Comparison of ENCODE assay signal across 34 cellular contexts in genomic region chr2:241260911-241261310, GRCh38.
"Had no signal": no experiment of that assay in that cellular context is flagged by ENCODE, and none has a peak within 500 bp of the region (broad histone marks: within the 10 kb centered on the region; RNA-seq: fewer than 3 reads in every experiment).

No MANE protein-coding gene starts in this region.

- H3K9me3 Mint-ChIP-seq: activated B cell treated with CpG ODN at 0.5 μM for 24 hours; activated CD8-positive, alpha-beta T cell treated with anti-CD3 and anti-CD28 coated beads for 36 hours; activated naive CD4-positive, alpha-beta T cell treated with anti-CD3 and anti-CD28 coated beads, Interleukin-2, amount 10 ng/mL, durations not matched to agents 7 days and 5 days; activated naive CD4-positive, alpha-beta T cell treated with anti-CD3 and anti-CD28 coated beads, Interleukin-2, amount 50 U/mL, for 72 hours; activated naive CD8-positive, alpha-beta T cell treated with anti-CD3 and anti-CD28 coated beads, Interleukin-2, amount 10 ng/mL, durations not matched to agents 7 days and 5 days; central memory CD8-positive, alpha-beta T cell; effector memory CD8-positive, alpha-beta T cell; T-cell; T-helper 1 cell treated with Interleukin-12 subunit alpha and Interleukin-12 subunit beta and Interleukin-4 antibody, amounts not matched to agents 30 μg/mL and 1 μg/mL, for 36 hours; T-helper 2 cell treated with Interferon-gamma antibody and Interleukin-4, amounts not matched to agents 5 μg/mL and 100 μg/mL, for 36 hours had no signal

- H3K27me3 ChIP-seq: brain microvascular endothelial cell, esophagus muscularis mucosa, foreskin keratinocyte had no signal

- H3K27me3 Mint-ChIP-seq: activated B cell treated with CpG ODN at 0.5 μM for 24 hours; activated CD8-positive, alpha-beta T cell treated with anti-CD3 and anti-CD28 coated beads for 36 hours; activated naive CD4-positive, alpha-beta T cell treated with anti-CD3 and anti-CD28 coated beads, Interleukin-2, amount 10 ng/mL, durations not matched to agents 7 days and 5 days; activated naive CD8-positive, alpha-beta T cell treated with anti-CD3 and anti-CD28 coated beads, Interleukin-2, amount 10 ng/mL, durations not matched to agents 7 days and 5 days; central memory CD8-positive, alpha-beta T cell; effector memory CD8-positive, alpha-beta T cell; T-cell had no signal

- FAIRE-seq: astrocyte, colon had no signal

- H3K27ac ChIP-seq: brain microvascular endothelial cell, esophagus muscularis mucosa, foreskin keratinocyte, WERI-Rb-1 had no signal

- H3K4me1 Mint-ChIP-seq: activated B cell treated with CpG ODN at 0.5 μM for 24 hours; activated naive CD4-positive, alpha-beta T cell treated with anti-CD3 and anti-CD28 coated beads, Interleukin-2, amount 10 ng/mL, durations not matched to agents 7 days and 5 days; activated naive CD8-positive, alpha-beta T cell treated with anti-CD3 and anti-CD28 coated beads, Interleukin-2, amount 10 ng/mL, durations not matched to agents 7 days and 5 days had no signal

- H3K9me3 ChIP-seq: esophagus muscularis mucosa had no signal

- H3K4me1 ChIP-seq: foreskin keratinocyte had no signal

- DNase-seq: activated B cell treated with CpG ODN at 0.5 μM for 24 hours; activated CD4-positive, alpha-beta T cell treated with anti-CD3 and anti-CD28 coated beads for 48 hours; activated CD4-positive, alpha-beta T cell treated with anti-CD3 and anti-CD28 coated beads, Interleukin-2, amount 50 U/mL, for 1 hour; activated CD4-positive, alpha-beta T cell treated with anti-CD3 and anti-CD28 coated beads, Interleukin-2, amount 50 U/mL, for 48 hours; activated CD8-positive, alpha-beta memory T cell treated with anti-CD3 and anti-CD28 coated beads for 24 hours; activated CD8-positive, alpha-beta T cell treated with anti-CD3 and anti-CD28 coated beads for 36 hours; activated gamma-delta T cell; activated naive CD4-positive, alpha-beta T cell; activated naive CD4-positive, alpha-beta T cell treated with anti-CD3 and anti-CD28 coated beads, Interleukin-2, amount 10 ng/mL, durations not matched to agents 7 days and 5 days; activated naive CD8-positive, alpha-beta T cell treated with anti-CD3 and anti-CD28 coated beads, Interleukin-2, amount 10 ng/mL, durations not matched to agents 7 days and 5 days; activated T-cell treated with anti-CD3 and anti-CD28 coated beads, Interleukin-2, amount 50 U/mL, for 1 hour; activated T-cell treated with anti-CD3 and anti-CD28 coated beads, Interleukin-2, amount 50 U/mL, for 48 hours; amniotic stem cell; anterior cingulate cortex; brain microvascular endothelial cell; cortex of kidney; dermis blood vessel endothelial cell; effector CD4-positive, alpha-beta T cell; effector memory CD8-positive, alpha-beta T cell; erythroblast; foreskin keratinocyte; head of caudate nucleus; SW 1271; T-cell; T1000; WERI-Rb-1 had no signal

- H3K27ac Mint-ChIP-seq: activated naive CD4-positive, alpha-beta T cell treated with anti-CD3 and anti-CD28 coated beads, Interleukin-2, amount 10 ng/mL, durations not matched to agents 7 days and 5 days; activated naive CD8-positive, alpha-beta T cell treated with anti-CD3 and anti-CD28 coated beads, Interleukin-2, amount 10 ng/mL, durations not matched to agents 7 days and 5 days; T-cell; T-helper 1 cell treated with Interleukin-12 subunit alpha and Interleukin-12 subunit beta and Interleukin-4 antibody, amounts not matched to agents 30 μg/mL and 1 μg/mL, for 36 hours; T-helper 2 cell treated with Interferon-gamma antibody and Interleukin-4, amounts not matched to agents 5 μg/mL and 100 μg/mL, for 36 hours had no signal

- H3K4me3 ChIP-seq: esophagus muscularis mucosa had no signal

- H3K4me3 Mint-ChIP-seq: activated B cell treated with CpG ODN at 0.5 μM for 24 hours; activated CD8-positive, alpha-beta T cell treated with anti-CD3 and anti-CD28 coated beads for 36 hours; activated naive CD4-positive, alpha-beta T cell treated with anti-CD3 and anti-CD28 coated beads, Interleukin-2, amount 10 ng/mL, durations not matched to agents 7 days and 5 days; activated naive CD8-positive, alpha-beta T cell treated with anti-CD3 and anti-CD28 coated beads, Interleukin-2, amount 10 ng/mL, durations not matched to agents 7 days and 5 days; central memory CD8-positive, alpha-beta T cell; effector memory CD8-positive, alpha-beta T cell; T-cell; T-helper 1 cell treated with Interleukin-12 subunit alpha and Interleukin-12 subunit beta and Interleukin-4 antibody, amounts not matched to agents 30 μg/mL and 1 μg/mL, for 36 hours; T-helper 2 cell treated with Interferon-gamma antibody and Interleukin-4, amounts not matched to agents 5 μg/mL and 100 μg/mL, for 36 hours had no signal

- ATAC-seq: activated CD4-positive, CD25-positive, alpha-beta regulatory T cell treated with anti-CD3 and anti-CD28 coated beads, Interleukin-2, amount 50 U/mL, for 24 hours; activated CD8-positive, alpha-beta T cell treated with anti-CD3 and anti-CD28 coated beads for 36 hours; activated naive CD4-positive, alpha-beta T cell treated with anti-CD3 and anti-CD28 coated beads, Interleukin-2, amount 50 U/mL, for 72 hours; effector memory CD8-positive, alpha-beta T cell; foreskin keratinocyte; T-cell had no signal
